ENCODE assay signal across 17 cellular contexts in genomic region chr4:135192746-135193535, GRCh38.
DNase-seq lines count a peak whose midpoint lies in the region; ATAC-seq and TF ChIP-seq lines count a peak whose summit lies in the region.
"Had no signal": no experiment of that assay in that cellular context is flagged by ENCODE, and none has a peak within 500 bp of the region (broad histone marks: within the 10 kb centered on the region; RNA-seq: fewer than 3 reads in every experiment).

No MANE protein-coding gene starts in this region.

- no peak overlapping the region; a peak in 1 of 4 replicates for H3K27ac ChIP-seq in SK-N-SH (ENCODE audit: low read depth in 2 of 2, low read length in 1 of 2)
- no peak overlapping the region for H3K27ac ChIP-seq in brain microvascular endothelial cell
- H3K27ac ChIP-seq: 22Rv1 had no signal

- POLR2A ChIA-PET in SK-N-SH (lab: Yijun Ruan, JAX): no interaction called here

- H2AFZ ChIP-seq in SK-N-SH (ENCODE audit: low read depth): no peak overlapping the region

- in situ Hi-C loops in brain microvascular endothelial cell (cut with HindIII; ENCODE audit: low pct_ligation_motif_present, low sequenced_read_pairs): no loop called here

- no peaks in the 10 kb centered on the region for H3K4me1 ChIP-seq in SK-N-SH (ENCODE audit: control insufficient read depth in 1 of 2, insufficient read depth in 2 of 2, low read depth in 1 of 2, low read length in 1 of 2)

- ATAC-seq in SK-N-SH treated with all-trans-retinoic acid at 6 μM for 48 hours: peak; percentile 28; the same call in 2 of the 3 replicates

- TF ChIP-seq EP300 in SK-N-SH (IDR thresholded peaks at IDR 0.05; ENCODE audit: borderline replicate concordance in 1 of 2, low read depth in 1 of 2, low read length in 1 of 2): no peak

- no peaks in the 10 kb centered on the region for H3F3A ChIP-seq in SK-N-SH (replicated peaks; ENCODE audit: insufficient read depth)

- CTCF ChIA-PET in SK-N-SH (lab: Yijun Ruan, JAX): no interaction called here

- no peaks in the 10 kb centered on the region for H3K9me2 ChIP-seq in SK-N-SH

- 9% methylated on average over 2 of the region's 2 CpGs for WGBS in SK-N-SH (ENCODE audit: low lambda C conversion rate)

- no peaks in the 10 kb centered on the region for H3K79me2 ChIP-seq in SK-N-SH (ENCODE audit: insufficient read depth)

- H4K20me1 ChIP-seq in SK-N-SH (ENCODE audit: insufficient read depth): no peaks in the 10 kb centered on the region

- H3K27me3 ChIP-seq in SK-N-SH (ENCODE audit: insufficient read depth) (no peaks in the 10 kb centered on the region), brain microvascular endothelial cell (replicated peaks) (no peaks in the 10 kb centered on the region)
- H3K27me3 ChIP-seq: MG63 had no signal

- TF ChIP-seq CTCF in SK-N-SH (IDR thresholded peaks at IDR 0.05): no peak
- no peak for TF ChIP-seq CTCF in brain microvascular endothelial cell (IDR thresholded peaks at IDR 0.05; ENCODE audit: low read depth, low read length, missing control alignments)

- no peak overlapping the region for H3K9ac ChIP-seq in SK-N-SH

- H3K9me3 ChIP-seq in SK-N-SH: no peaks in the 10 kb centered on the region
- H3K9me3 ChIP-seq: MG63 had no signal

- TF ChIP-seq RAD21 in SK-N-SH (IDR thresholded peaks at IDR 0.05; ENCODE audit: low read length): no peak

- no peaks in the 10 kb centered on the region for H3K36me3 ChIP-seq in SK-N-SH (replicated peaks in 1 of 2; ENCODE audit: control insufficient read depth in 1 of 2, insufficient read depth in 2 of 2, low read length in 1 of 2)
- no peaks in the 10 kb centered on the region for H3K36me3 ChIP-seq in brain microvascular endothelial cell (replicated peaks)
- H3K36me3 ChIP-seq: MG63 had no signal

- H3K4me2 ChIP-seq in SK-N-SH: no peak overlapping the region

- H3K4me3 ChIP-seq in SK-N-SH (ENCODE audit: low read depth in 2 of 2, low read length in 1 of 2): no peak overlapping the region
- no peak overlapping the region for H3K4me3 ChIP-seq in brain microvascular endothelial cell (ENCODE audit: low read depth, low read length)
- H3K4me3 ChIP-seq: MG63 had no signal

- no peak for DNase-seq in SK-N-SH
- DNase-seq in brain microvascular endothelial cell: peak; percentile 4
- DNase-seq in myocyte (ENCODE audit: low read depth): peak; percentile 45
- DNase-seq in NK-92 (lab: John Stamatoyannopoulos, UW; ENCODE audit: unreplicated experiment): no peak
- DNase-seq in activated naive CD4-positive, alpha-beta T cell treated with Interleukin-2 at 50 U/mL for 16 hours: no peak
- DNase-seq in RKO (ENCODE audit: low spot score): no peak
- DNase-seq in globus pallidus (ENCODE audit: low spot score): no peak
- DNase-seq: GF-D8, H9, MG63, NCI-H1048, NCI-H1436 treated with DMSO at 0.1 percent for 48 hours, NCI-H2029, NCI-H345, NCI-H526 had no signal

TF ChIP-seq in SK-N-SH treated with all-trans-retinoic acid at 6 μM for 48 hours, 23 proteins besides CTCF, POLR2A, EP300 and RAD21 (continues in another document):
- TF ChIP-seq POU6F1 (CRISPR knock-in tag; IDR thresholded peaks at IDR 0.05; ENCODE audit: borderline replicate concordance, low read depth) (no peak), CSRNP3 (CRISPR knock-in tag; IDR thresholded peaks at IDR 0.05) (no peak), ZNF565 (CRISPR knock-in tag; conservative IDR thresholded peaks at IDR 0.05; ENCODE audit: low read depth) (no peak)

TF ChIP-seq in SK-N-SH, 30 proteins besides CTCF, POLR2A, EP300 and RAD21:
- no peak for TF ChIP-seq YY1 (IDR thresholded peaks at IDR 0.05; ENCODE audit: low read depth)
- TF ChIP-seq IRF3 (IDR thresholded peaks at IDR 0.05; ENCODE audit: low read depth, low read length): no peak
- no peak for TF ChIP-seq FOSL2 (IDR thresholded peaks at IDR 0.05; ENCODE audit: borderline replicate concordance, low read depth)
- no peak for TF ChIP-seq RXRA (IDR thresholded peaks at IDR 0.05; ENCODE audit: borderline replicate concordance, low read depth)
- TF ChIP-seq MEF2A (IDR thresholded peaks at IDR 0.05; ENCODE audit: borderline replicate concordance, low read depth): no peak
- TF ChIP-seq SIN3A (IDR thresholded peaks at IDR 0.05; ENCODE audit: borderline replicate concordance, low read depth, low read length): no peak
- TF ChIP-seq TAF1 (IDR thresholded peaks at IDR 0.05; ENCODE audit: borderline replicate concordance, low read depth, low read length): no peak
- TF ChIP-seq NRF1 (IDR thresholded peaks at IDR 0.05; ENCODE audit: low read depth, low read length): no peak
- no peak for TF ChIP-seq ZBTB33 (IDR thresholded peaks at IDR 0.05; ENCODE audit: borderline replicate concordance, low read depth)
- no peak for TF ChIP-seq MAX (IDR thresholded peaks at IDR 0.05; ENCODE audit: low read depth)
- TF ChIP-seq RFX5 (IDR thresholded peaks at IDR 0.05; ENCODE audit: low read length): no peak

Comparison
In these comparisons a context has a peak if more than half of its experiments do, and no peak if none do; other contexts are left out.
1. DNase-seq: peak in brain microvascular endothelial cell (single experiment) and myocyte (single experiment); none in SK-N-SH (single experiment), NK-92 (single experiment), activated naive CD4-positive, alpha-beta T cell treated with Interleukin-2 at 50 U/mL for 16 hours (single experiment), RKO (single experiment) and globus pallidus (single experiment).